In the genomic region with DNA sequence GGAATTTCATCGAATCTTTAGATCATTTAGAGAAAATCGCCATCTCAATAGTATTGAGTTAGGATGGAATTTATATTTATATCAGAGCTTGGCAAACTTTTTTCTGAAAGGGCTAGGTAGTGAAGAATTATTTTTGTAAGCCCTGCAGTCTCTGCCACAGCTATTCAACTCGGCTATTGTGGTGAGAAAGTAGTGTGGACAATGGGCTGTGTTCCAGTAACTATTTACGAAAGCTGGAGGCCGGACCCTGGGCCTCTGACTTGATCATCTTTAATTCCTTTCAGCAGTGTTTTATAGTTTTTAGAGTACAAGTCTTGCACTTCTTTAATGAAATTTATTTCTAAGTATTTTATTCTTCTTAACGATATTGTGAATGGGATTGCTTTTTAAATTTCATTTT, we compare ENCODE assay signal across 18 cellular contexts.
"Had no signal": no experiment of that assay in that cellular context is flagged by ENCODE, and none has a peak within 500 bp of the region (broad histone marks: within the 10 kb centered on the region; RNA-seq: fewer than 3 reads in every experiment).

No MANE protein-coding gene starts in this region.

- H3K9me3 ChIP-seq: SK-N-SH had no signal

- ATAC-seq: Panc1, PC-3 had no signal

- H3K27ac ChIP-seq: RWPE1 had no signal

- H3K9ac ChIP-seq: SK-N-SH had no signal

- DNase-seq: KBM-7, NCI-H1092, NCI-H1105 treated with DMSO at 0.1 percent for 48 hours, NCI-H1417 treated with DMSO at 0.1 percent for 48 hours, NCI-H146, NCI-H1694 treated with DMSO at 0.1 percent for 48 hours, NCI-H1930, NCI-H2081, NCI-H2107, NCI-H2227 treated with DMSO at 0.1 percent for 48 hours, NCI-H524, NCI-H526 treated with DMSO at 0.1 percent for 48 hours, NCI-H748 treated with DMSO at 0.1 percent for 48 hours, PC-3, SHP77, SK-N-SH had no signal

- H3K4me2 ChIP-seq: SK-N-SH had no signal
